10 cellular contexts compared by ENCODE assay signal in the genomic region with DNA sequence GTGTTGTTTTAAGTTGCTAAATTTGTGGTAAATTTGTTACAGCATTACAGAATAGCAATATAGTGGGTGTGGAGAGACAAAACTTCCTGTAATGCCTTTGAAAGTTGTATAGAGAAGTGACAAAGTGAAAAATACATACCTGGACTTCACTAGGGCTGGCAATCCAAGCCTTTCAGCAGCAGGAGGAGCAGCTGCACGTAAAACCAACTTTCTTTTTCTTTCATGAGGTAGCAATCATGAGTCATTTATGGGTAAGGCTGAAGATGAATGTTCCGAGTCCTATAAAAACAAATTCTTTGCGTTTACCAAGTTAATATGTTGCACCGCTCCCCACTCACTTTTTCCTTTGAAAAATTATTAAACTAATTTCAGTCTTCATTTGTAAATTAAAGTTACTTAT.
DNase-seq lines count a peak whose midpoint lies in the region; ATAC-seq and TF ChIP-seq lines count a peak whose summit lies in the region.
"Had no signal": no experiment of that assay in that cellular context is flagged by ENCODE, and none has a peak within 500 bp of the region (broad histone marks: within the 10 kb centered on the region; RNA-seq: fewer than 3 reads in every experiment).

No MANE protein-coding gene starts in this region.

- no peak overlapping the region for H2BK12ac ChIP-seq in H9 (ENCODE audit: insufficient read length, low read depth, low read length)

- no peaks in the 10 kb centered on the region for H4K20me1 ChIP-seq in H9 (ENCODE audit: control insufficient read depth, insufficient read depth, insufficient read length)
- no peaks in the 10 kb centered on the region; the same call in 1 of the 2 replicates for H4K20me1 ChIP-seq in PC-9 (ENCODE audit: insufficient read depth)
- no peaks in the 10 kb centered on the region for H4K20me1 ChIP-seq in Karpas-422 (ENCODE audit: insufficient read depth, low read depth, low read length)

- WGBS in H9 (ENCODE audit: extremely low coverage, insufficient read length, low lambda C conversion rate): no CpG with 5 or more reads among the region's 4 CpGs

- H3F3A ChIP-seq in PC-9 (ENCODE audit: insufficient read depth, low read depth): no peaks in the 10 kb centered on the region

- no peak overlapping the region for H3K4ac ChIP-seq in H9 (ENCODE audit: low read depth, low read length)

- no peak overlapping the region for H3K14ac ChIP-seq in H9 (ENCODE audit: insufficient read depth, low read length)

- no peak overlapping the region for H2AFZ ChIP-seq in H9 (ENCODE audit: low read length)
- no peak overlapping the region for H2AFZ ChIP-seq in PC-9
- no peak overlapping the region for H2AFZ ChIP-seq in Karpas-422 (ENCODE audit: low read length)

- H3K27me3 Mint-ChIP-seq in Calu3 (ENCODE audit: unreplicated experiment) (no peaks in the 10 kb centered on the region), H9 (ENCODE audit: low read depth) (no peaks in the 10 kb centered on the region)

- H3K23ac ChIP-seq in H9 (ENCODE audit: insufficient read length, low read depth, low read length): no peak overlapping the region

- no peak overlapping the region for H2AK5ac ChIP-seq in H9 (ENCODE audit: insufficient read length, low read length)

- no peak overlapping the region for H2BK120ac ChIP-seq in H9 (ENCODE audit: low read depth, low read length, poor library complexity, severe bottlenecking)

- H3K79me2 ChIP-seq in H9 (ENCODE audit: insufficient read depth, low read length): no peaks in the 10 kb centered on the region
- no peaks in the 10 kb centered on the region for H3K79me2 ChIP-seq in PC-9 (ENCODE audit: low read depth)
- no peaks in the 10 kb centered on the region for H3K79me2 ChIP-seq in Karpas-422 (ENCODE audit: low read length)

- BruUV-seq in Calu3 (replicated peaks; lab: Mats Ljungman, UMichigan) (no TSS peak), PC-9 (replicated peaks; lab: Mats Ljungman, UMichigan) (no TSS peak)

- ATAC-seq in HG03025 (IDR thresholded peaks at IDR 0.05; ENCODE audit: low FRiP score, unreplicated experiment): no peak

- H3K4me2 ChIP-seq in H9 (ENCODE audit: insufficient read depth, insufficient read length, low read length) (no peak overlapping the region), PC-9 (peak overlapping the region; percentile 54), Karpas-422 (ENCODE audit: low read depth, low read length, poor library complexity, severe bottlenecking) (no peak overlapping the region)

- POLR2A ChIA-PET in PC-9 (lab: Charles Lee; ENCODE audit: unreplicated experiment): interaction anchor here (0.7 kb wide), 1 partner anchor 10 kb away, joined by 4 read pairs; no protein-coding TSS in a partner anchor

- no peak overlapping the region for H3K56ac ChIP-seq in H9 (ENCODE audit: insufficient read length, low read depth, low read length)

- H3K9me3 ChIP-seq in H9 (ENCODE audit: control insufficient read depth, low read depth, low read length): no peaks in the 10 kb centered on the region
- H3K9me3 ChIP-seq in PC-9 (ENCODE audit: insufficient read depth, low read depth): no peaks in the 10 kb centered on the region
- H3K9me3 ChIP-seq in Karpas-422 (ENCODE audit: low read length): no peaks in the 10 kb centered on the region

- H3K4me1 Mint-ChIP-seq in Calu3 (ENCODE audit: low read depth, unreplicated experiment) (no peaks in the 10 kb centered on the region), H9 (peaks cover 3 to 10% of the 10 kb centered on the region in 2 experiments; a peak in 3 of 4 replicates)
- H3K4me1 Mint-ChIP-seq: activated B cell treated with CpG ODN at 0.5 μM for 24 hours had no signal

- no peak overlapping the region for H2BK5ac ChIP-seq in H9 (ENCODE audit: insufficient read length, low read length)

- intact Hi-C loops in Calu3 (cut with micrococcal nuclease; ENCODE audit: unreplicated experiment) (loop anchor here (1.0 to 5.0 kb wide), 2 partner anchors 265 to 836 kb away; no protein-coding TSS in a partner anchor), PC-9 (cut with micrococcal nuclease; ENCODE audit: unreplicated experiment) (loop anchor here (1.0 to 10.0 kb wide), 5 partner anchors 27 to 1784 kb away; no protein-coding TSS in a partner anchor)

- DNase-seq in Calu3 (peak; percentile 43), H9 (no peak), PC-9 (peak; percentile 48 to 56), glomerular visceral epithelial cell (ENCODE audit: extremely low spot score) (peak; percentile 70), Karpas-422 (no peak), NCI-H2029 (lab: John Stamatoyannopoulos, UW) (no peak), NCI-H146 (lab: John Stamatoyannopoulos, UW) (no peak)
- DNase-seq: activated B cell treated with CpG ODN at 0.5 μM for 24 hours, erythroblast had no signal

- H3K27ac Mint-ChIP-seq in Calu3 (ENCODE audit: unreplicated experiment) (peak overlapping the region; percentile 69), H9 (no peak overlapping the region)
- H3K27ac Mint-ChIP-seq: activated B cell treated with CpG ODN at 0.5 μM for 24 hours had no signal

- H3K9ac ChIP-seq in H9 (ENCODE audit: extremely low read depth, insufficient read length, low read length) (no peak overlapping the region), Karpas-422 (ENCODE audit: low read length) (no peak overlapping the region)

- no peaks in the 10 kb centered on the region for H3K4me1 ChIP-seq in H9 (ENCODE audit: insufficient read depth, low read length)
- H3K4me1 ChIP-seq in PC-9 (replicated peaks; ENCODE audit: insufficient read depth): no peaks in the 10 kb centered on the region
- no peaks in the 10 kb centered on the region for H3K4me1 ChIP-seq in Karpas-422 (ENCODE audit: low read length)

- no peak overlapping the region for H2BK15ac ChIP-seq in H9 (ENCODE audit: low read depth, low read length)

- H3K27me3 ChIP-seq in H9 (ENCODE audit: insufficient read depth, low read length) (no peaks in the 10 kb centered on the region), PC-9 (ENCODE audit: insufficient read depth, low read depth) (no peaks in the 10 kb centered on the region), Karpas-422 (ENCODE audit: low read length) (no peaks in the 10 kb centered on the region)

- no peak overlapping the region for H4K91ac ChIP-seq in H9 (ENCODE audit: insufficient read length, low read depth, low read length)

- no peak overlapping the region for H2BK20ac ChIP-seq in H9 (ENCODE audit: low read depth, low read length, poor library complexity, severe bottlenecking)

- H3K36me3 Mint-ChIP-seq in Calu3 (ENCODE audit: insufficient read depth, unreplicated experiment): no peaks in the 10 kb centered on the region
- H3K36me3 Mint-ChIP-seq in H9 (ENCODE audit: insufficient read depth in 1 of 3, low read depth in 3 of 3): no peaks in the 10 kb centered on the region

- H3K9me2 ChIP-seq in PC-9 (ENCODE audit: insufficient read depth): no peaks in the 10 kb centered on the region; the same call in 1 of the 2 replicates
- H3K9me2 ChIP-seq in Karpas-422 (replicated peaks; ENCODE audit: insufficient read depth, low read length): no peaks in the 10 kb centered on the region

- TF ChIP-seq CTCF in Calu3 (IDR thresholded peaks at IDR 0.05; ENCODE audit: unreplicated experiment): no peak
- peak; percentile 69 for TF ChIP-seq CTCF in H9 (conservative IDR thresholded peaks at IDR 0.05)
- peak; percentile 55 for TF ChIP-seq CTCF in PC-9 (conservative IDR thresholded peaks at IDR 0.05)

- H3K36me3 ChIP-seq in PC-9 (ENCODE audit: low read depth): no peaks in the 10 kb centered on the region
- no peaks in the 10 kb centered on the region for H3K36me3 ChIP-seq in Karpas-422 (ENCODE audit: insufficient read depth, low read length)

- H3K4me3 Mint-ChIP-seq in Calu3 (ENCODE audit: low read depth, unreplicated experiment) (no peak overlapping the region), H9 (no peak overlapping the region)
- H3K4me3 Mint-ChIP-seq: activated B cell treated with CpG ODN at 0.5 μM for 24 hours had no signal

- no peaks in the 10 kb centered on the region for H3K23me2 ChIP-seq in H9 (ENCODE audit: insufficient read length, low read depth, low read length, poor library complexity, severe bottlenecking)

- CTCF ChIA-PET in Calu3 (lab: Charles Lee): interaction anchor here (0.6 kb wide), 1 partner anchor 825 kb away, joined by 4 read pairs; no protein-coding TSS in a partner anchor
- CTCF ChIA-PET in PC-9 (lab: Charles Lee): no interaction called here

- H4K5ac ChIP-seq in H9 (ENCODE audit: insufficient read length, low read depth, low read length): no peak overlapping the region

- no peak overlapping the region for H3K18ac ChIP-seq in H9 (ENCODE audit: insufficient read length, low read depth, low read length)

- H3K9me3 Mint-ChIP-seq in Calu3 (ENCODE audit: low read depth, unreplicated experiment): no peaks in the 10 kb centered on the region
- H3K9me3 Mint-ChIP-seq in H9: no peaks in the 10 kb centered on the region
- H3K9me3 Mint-ChIP-seq: activated B cell treated with CpG ODN at 0.5 μM for 24 hours had no signal

- H3K79me1 ChIP-seq in H9 (ENCODE audit: insufficient read depth, low read depth, low read length, poor library complexity, severe bottlenecking): no peaks in the 10 kb centered on the region

- H3K4me3 ChIP-seq in PC-9: no peak overlapping the region
- no peak overlapping the region for H3K4me3 ChIP-seq in Karpas-422 (ENCODE audit: low read length)

- H4K8ac ChIP-seq in H9 (replicated peaks; ENCODE audit: insufficient read length, low read depth, low read length): no peak overlapping the region

- no peak overlapping the region for H3T11ph ChIP-seq in H9 (ENCODE audit: low read length)

- H3K27ac ChIP-seq in H9 (ENCODE audit: insufficient read length, low read depth, low read length) (no peak overlapping the region), PC-9 (no peak overlapping the region), Karpas-422 (ENCODE audit: low read length) (no peak overlapping the region)

Comparison
In these comparisons a context has a peak if more than half of its experiments do, and no peak if none do; other contexts are left out.
1. DNase-seq: peak in Calu3 (single experiment), PC-9 (2 of 2) and glomerular visceral epithelial cell (single experiment); none in H9 (single experiment), Karpas-422 (single experiment), NCI-H2029 (single experiment) and NCI-H146 (single experiment).